Comparison of ENCODE assay signal across 10 cellular contexts in genomic region chr9:94084314-94084713, GRCh38. TPM values are rescaled to one million over a fixed set of nuclear protein-coding genes. Genes with fewer than 3 reads are reported as not detected.
DNase-seq lines count a peak whose midpoint lies in the region; TF ChIP-seq lines count a peak whose summit lies in the region.
"Had no signal": no experiment of that assay in that cellular context is flagged by ENCODE, and none has a peak within 500 bp of the region (broad histone marks: within the 10 kb centered on the region; RNA-seq: fewer than 3 reads in every experiment).

PTPDC1 (plus strand) TSS chr9:94084464; CDS start chr9:94084531, 67 bp downstream.

- WGBS in hepatocyte (ENCODE audit: low lambda C conversion rate, missing lambda C conversion rate) = 73% methylated on average over 14 of the region's 14 CpGs

- no peaks in the 10 kb centered on the region for H3K9me2 ChIP-seq in hepatocyte (replicated peaks; ENCODE audit: insufficient read depth)

- H4K20me1 ChIP-seq in hepatocyte (ENCODE audit: insufficient read depth, poor library complexity, severe bottlenecking) = no peaks in the 10 kb centered on the region

- no peaks in the 10 kb centered on the region for H3K79me2 ChIP-seq in hepatocyte

- TF ChIP-seq CTCF in hepatocyte (IDR thresholded peaks at IDR 0.05; ENCODE audit: poor library complexity) (no peak), subcutaneous adipose tissue (IDR thresholded peaks at IDR 0.05; ENCODE audit: low read depth) (no peak)

- no peaks in the 10 kb centered on the region for H3K27me3 ChIP-seq in hepatocyte

- no peak within 1 kb of the TSS for H3K27ac ChIP-seq in hepatocyte
- H3K27ac ChIP-seq: C4-2B, skin epidermis had no signal

- H3K4me1 ChIP-seq in hepatocyte (ENCODE audit: insufficient read depth) = no peaks in the 10 kb centered on the region

- H3K4me2 ChIP-seq in hepatocyte = no peak within 1 kb of the TSS

- H2AFZ ChIP-seq in hepatocyte = no peak within 1 kb of the TSS

- no peaks in the 10 kb centered on the region for H3K36me3 ChIP-seq in hepatocyte (replicated peaks; ENCODE audit: insufficient read depth, low read depth)

- peak; percentile 34 for DNase-seq in NCI-H1105 treated with DMSO at 0.1 percent for 48 hours (lab: John Stamatoyannopoulos, UW)
- DNase-seq in NCI-H1105 (lab: John Stamatoyannopoulos, UW) = no peak
- DNase-seq in amygdala (lab: John Stamatoyannopoulos, UW) = peak in 51 of 56 donors; percentile 18 to 92 (median 67)
- peak; percentile 40 for DNase-seq in hepatocyte (ENCODE audit: low spot score)
- no peak for DNase-seq in NCI-H345 (lab: John Stamatoyannopoulos, UW)
- no peak for DNase-seq in mucosa of gallbladder (ENCODE audit: low spot score)
- DNase-seq in activated CD4-positive, alpha-beta T cell treated with anti-CD3 and anti-CD28 coated beads, Interleukin-2, amount 50 U/mL, for 4 hours = no peak

- H3K9me3 ChIP-seq in hepatocyte (ENCODE audit: low read depth) = no peaks in the 10 kb centered on the region

- H3K4me3 ChIP-seq in hepatocyte = no peak within 1 kb of the TSS
- H3K4me3 ChIP-seq: skin epidermis had no signal

RNA-seq across cellular contexts. Expression of gene PTPDC1, which starts in this region (rescaled TPM):
- 7.2 and 7.5 TPM in 2 replicates for total RNA-seq in hepatocyte
- 2.4 and 5.3 TPM in 2 replicates for polyA plus RNA-seq in hepatocyte
- 10 to 100 TPM; 11.2 to 16.2 (median 13.4) TPM for total RNA-seq in subcutaneous adipose tissue
- 4.6 TPM for total RNA-seq in mucosa of gallbladder

Comparison
In these comparisons a context has a peak if more than half of its experiments do, and no peak if none do; other contexts are left out.
1. DNase-seq: peak in NCI-H1105 treated with DMSO at 0.1 percent for 48 hours (single experiment), amygdala (51 of 56) and hepatocyte (single experiment); none in NCI-H1105 (single experiment), NCI-H345 (single experiment), mucosa of gallbladder (single experiment) and activated CD4-positive, alpha-beta T cell treated with anti-CD3 and anti-CD28 coated beads, Interleukin-2, amount 50 U/mL, for 4 hours (0 of 2).